Comparison of ENCODE assay signal across 8 cellular contexts in genomic region chr17:64969991-64970390, GRCh38. TPM values are rescaled to one million over a fixed set of nuclear protein-coding genes. Genes with fewer than 3 reads are reported as not detected.
DNase-seq lines count a peak whose midpoint lies in the region; ATAC-seq, FAIRE-seq and TF ChIP-seq lines count a peak whose summit lies in the region.
"Not testable (repeated sequence)": the region's sequence is repeated elsewhere in the genome, so short reads cannot be mapped to it uniquely, and the experiment has no call there.

No MANE protein-coding gene starts in this region.

- not testable (repeated sequence) for H3F3A ChIP-seq in OCI-LY1 (ENCODE audit: insufficient read depth, low read length)

- not testable (repeated sequence) for H3K36me3 Mint-ChIP-seq in activated B cell treated with CpG ODN at 0.5 μM for 24 hours (ENCODE audit: low read depth)
- peaks cover 15% of the 10 kb centered on the region for H3K36me3 Mint-ChIP-seq in activated naive CD8-positive, alpha-beta T cell treated with anti-CD3 and anti-CD28 coated beads, Interleukin-2, amount 50 U/mL, for 24 hours (ENCODE audit: low read depth)

- not testable (repeated sequence) for H3K27me3 Mint-ChIP-seq in activated B cell treated with CpG ODN at 0.5 μM for 24 hours; activated naive CD8-positive, alpha-beta T cell treated with anti-CD3 and anti-CD28 coated beads, Interleukin-2, amount 50 U/mL, for 24 hours

- H3K27ac ChIP-seq in BLaER1 treated with 17β-estradiol and CSF1 and Interleukin-3, amounts not matched to agents 10 nM and 100 nM = peak overlapping the region in 10 of 11 experiments; percentile 36 to 86 (median 70); a peak in 17 of 22 replicates
- H3K27ac ChIP-seq in OCI-LY1 (ENCODE audit: low read depth, low read length, poor library complexity, severe bottlenecking) = peak overlapping the region; percentile 96
- H3K27ac ChIP-seq in stomach = peak overlapping the region in 3 of 5 donors; percentile 48 to 66 (median 56)

- CTCF ChIA-PET in activated B cell treated with CpG ODN at 0.5 μM for 24 hours (lab: Charles Lee) = interaction anchor here (1.0 kb wide), 1 partner anchor 131 kb away, joined by 3 read pairs; no protein-coding TSS in a partner anchor

- H3K36me3 ChIP-seq in BLaER1 treated with 17β-estradiol and CSF1 and Interleukin-3, amounts not matched to agents 10 nM and 100 nM = not testable (repeated sequence)
- peaks cover 13% of the 10 kb centered on the region; the same call in 1 of the 2 replicates for H3K36me3 ChIP-seq in OCI-LY1 (ENCODE audit: insufficient read depth, low read length)
- peaks cover 0 to 25% (median 19%) of the 10 kb centered on the region in 4 donors for H3K36me3 ChIP-seq in stomach

- H3K9me3 ChIP-seq in BLaER1 treated with 17β-estradiol and CSF1 and Interleukin-3, amounts not matched to agents 10 nM and 100 nM (replicated peaks in 1 of 11); OCI-LY1 (ENCODE audit: low read length); stomach: not testable (repeated sequence)

- POLR2A ChIA-PET in activated B cell treated with CpG ODN at 0.5 μM for 24 hours (lab: Charles Lee) = interaction anchor here (0.6 to 2.4 kb wide), 4 partner anchors 12 to 473 kb away, joined by 3 to 14 read pairs (median 6); partner anchors contain the start of gene POLG2

- H4K20me1 ChIP-seq in BLaER1 treated with 17β-estradiol and CSF1 and Interleukin-3, amounts not matched to agents 10 nM and 100 nM; OCI-LY1 (ENCODE audit: insufficient read depth, low read length): not testable (repeated sequence)

- peak overlapping the region; percentile 56 to 92 (median 80) for H3K4me2 ChIP-seq in BLaER1 treated with 17β-estradiol and CSF1 and Interleukin-3, amounts not matched to agents 10 nM and 100 nM
- peak overlapping the region; percentile 6; the same call in 1 of the 2 replicates for H3K4me2 ChIP-seq in OCI-LY1 (ENCODE audit: low read length)

- not testable (repeated sequence) for H3K4me3 ChIP-seq in BLaER1 treated with 17β-estradiol and CSF1 and Interleukin-3, amounts not matched to agents 10 nM and 100 nM; OCI-LY1 (ENCODE audit: low read depth, low read length, poor library complexity, severe bottlenecking); stomach

- peaks cover 67 to 98% (median 94%) of the 10 kb centered on the region in 10 experiments for H3K4me1 ChIP-seq in BLaER1 treated with 17β-estradiol and CSF1 and Interleukin-3, amounts not matched to agents 10 nM and 100 nM
- H3K4me1 ChIP-seq in OCI-LY1 (ENCODE audit: insufficient read depth, low read length, severe bottlenecking) = peaks cover 96% of the 10 kb centered on the region
- peaks cover 18 to 48% (median 31%) of the 10 kb centered on the region in 4 donors for H3K4me1 ChIP-seq in stomach

- peak overlapping the region in 8 of 11 experiments; percentile 25 to 64 (median 56); a peak in 12 of 22 replicates for H3K9ac ChIP-seq in BLaER1 treated with 17β-estradiol and CSF1 and Interleukin-3, amounts not matched to agents 10 nM and 100 nM
- H3K9ac ChIP-seq in OCI-LY1 (ENCODE audit: low read length) = peak overlapping the region; percentile 33

- not testable (repeated sequence) for H3K9me3 Mint-ChIP-seq in activated B cell treated with CpG ODN at 0.5 μM for 24 hours; activated naive CD8-positive, alpha-beta T cell treated with anti-CD3 and anti-CD28 coated beads, Interleukin-2, amount 50 U/mL, for 24 hours

- ATAC-seq in activated B cell treated with CpG ODN at 0.5 μM for 24 hours (ENCODE audit: low read depth); activated naive CD8-positive, alpha-beta T cell treated with anti-CD3 and anti-CD28 coated beads, Interleukin-2, amount 50 U/mL, for 24 hours: not testable (repeated sequence)

- H3K4me3 Mint-ChIP-seq in activated B cell treated with CpG ODN at 0.5 μM for 24 hours; activated naive CD8-positive, alpha-beta T cell treated with anti-CD3 and anti-CD28 coated beads, Interleukin-2, amount 50 U/mL, for 24 hours: not testable (repeated sequence)

- peak; percentile 76 for FAIRE-seq in GM12891 (lab: Jason Lieb, UNC)

- not testable (repeated sequence) for H3K27me3 ChIP-seq in BLaER1 treated with 17β-estradiol and CSF1 and Interleukin-3, amounts not matched to agents 10 nM and 100 nM; OCI-LY1 (ENCODE audit: insufficient read depth, low read length); stomach

- H3K9me2 ChIP-seq in OCI-LY1 (ENCODE audit: low read depth, low read length) = not testable (repeated sequence)

- H3K79me2 ChIP-seq in OCI-LY1 (ENCODE audit: insufficient read depth, low read length) = not testable (repeated sequence)

- WGBS in stomach, 5 donors = 60 to 77% (median 68%) methylated on average over 8 of the region's 8 CpGs

- not testable (repeated sequence) for TF ChIP-seq CTCF in OCI-LY1 (IDR thresholded peaks at IDR 0.05; ENCODE audit: low read length); activated B cell treated with CpG ODN at 0.5 μM for 24 hours (IDR thresholded peaks at IDR 0.05); stomach (IDR thresholded peaks at IDR 0.05)

- peaks cover 86% of the 10 kb centered on the region for H3K4me1 Mint-ChIP-seq in activated B cell treated with CpG ODN at 0.5 μM for 24 hours
- H3K4me1 Mint-ChIP-seq in activated naive CD8-positive, alpha-beta T cell treated with anti-CD3 and anti-CD28 coated beads, Interleukin-2, amount 50 U/mL, for 24 hours = peaks cover 83% of the 10 kb centered on the region

- peak overlapping the region; percentile 30 for H3K27ac Mint-ChIP-seq in activated B cell treated with CpG ODN at 0.5 μM for 24 hours
- peak overlapping the region; percentile 68 for H3K27ac Mint-ChIP-seq in activated naive CD8-positive, alpha-beta T cell treated with anti-CD3 and anti-CD28 coated beads, Interleukin-2, amount 50 U/mL, for 24 hours

- not testable (repeated sequence) for TF ChIP-seq POLR2A in GM12891 (IDR thresholded peaks at IDR 0.05; ENCODE audit: low read depth, low read length); stomach (IDR thresholded peaks at IDR 0.05)

- not testable (repeated sequence) for DNase-seq in GM12891 (ENCODE audit: insufficient read length, low spot score); activated B cell treated with CpG ODN at 0.5 μM for 24 hours; activated naive CD8-positive, alpha-beta T cell treated with anti-CD3 and anti-CD28 coated beads, Interleukin-2, amount 50 U/mL, for 24 hours; stomach
- peak; percentile 30 for DNase-seq in activated T-cell treated with anti-CD3 and anti-CD28 coated beads, Interleukin-2, amount 50 U/mL, for 1 hour
- peak; percentile 44 for DNase-seq in islet precursor cell

- intact Hi-C loops in activated B cell treated with CpG ODN at 0.5 μM for 24 hours (cut with micrococcal nuclease) = loop anchor here (10.0 kb wide), 1 partner anchor 1195 kb away; no protein-coding TSS in a partner anchor
- intact Hi-C loops in stomach (cut with DNase I; ENCODE audit: low total_unique reads) = not testable (repeated sequence)

- not testable (repeated sequence) for H2AFZ ChIP-seq in OCI-LY1 (ENCODE audit: low read length)

- not testable (repeated sequence) for TF ChIP-seq EP300 in stomach (IDR thresholded peaks at IDR 0.05)

RNA-seq across cellular contexts. Expression of gene LRRC37A3, which starts 50.7 kb away (rescaled TPM):
- 1.8 TPM for polyA plus RNA-seq in GM12891 (2012; ENCODE audit: low read depth, missing spikeins)
- total RNA-seq in activated B cell treated with CpG ODN at 0.5 μM for 24 hours (28.4 and 38.2 TPM in 2 replicates), stomach (10 to 100 TPM in 3 of 5 donors, 1 to 10 TPM in 2; 2.3 to 19.6 (median 10.5) TPM)
- polyA plus RNA-seq in stomach = 1 to 10 TPM; 1.6 to 3.3 (median 2.7) TPM
